ENCODE assay signal across 10 cellular contexts in the genomic region with DNA sequence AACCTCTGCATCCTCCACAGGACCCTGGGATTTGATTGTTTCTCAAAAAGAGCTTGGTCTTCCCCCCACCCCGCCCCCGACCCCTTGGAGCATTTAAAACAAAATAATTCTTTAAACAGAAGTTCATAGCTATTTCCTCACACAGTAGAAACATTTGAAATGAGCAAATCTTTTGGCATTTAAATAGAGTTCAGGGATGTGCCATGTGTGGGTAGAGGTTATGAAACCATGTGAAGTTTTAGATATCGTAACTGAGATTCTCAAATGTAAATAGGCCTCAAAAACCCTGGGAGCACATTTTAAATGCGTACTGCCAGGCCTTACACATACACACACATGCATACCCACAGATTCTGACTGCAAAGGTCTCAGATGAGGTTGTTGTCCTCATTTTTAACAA.
A peak's percentile ranks its signal among the peaks of the same experiment; 100 is the strongest.
DNase-seq lines count a peak whose midpoint lies in the region; ATAC-seq and TF ChIP-seq lines count a peak whose summit lies in the region.
"Had no signal": no experiment of that assay in that cellular context is flagged by ENCODE, and none has a peak within 500 bp of the region (broad histone marks: within the 10 kb centered on the region; RNA-seq: fewer than 3 reads in every experiment).

No MANE protein-coding gene starts in this region.

- H3K79me2 ChIP-seq in PC-3 (ENCODE audit: low read length) (0 out of 2 replicates have a peak, but pooled peaks cover 3% of the 10 kb centered on the region), osteoblast (ENCODE audit: insufficient read depth, low read length) (no peaks in the 10 kb centered on the region)

- H3K9me3 Mint-ChIP-seq in activated naive CD4-positive, alpha-beta T cell treated with anti-CD3 and anti-CD28 coated beads, Interleukin-2, amount 50 U/mL, for 72 hours = no peaks in the 10 kb centered on the region

- no peak overlapping the region for H3K4me3 ChIP-seq in AG04450 (ENCODE audit: low read depth, low read length)
- H3K4me3 ChIP-seq in PC-3 (ENCODE audit: low read length) = 0 out of 2 replicates have a peak overlapping the region, but pooled peaks have one; percentile 22
- peak overlapping the region; percentile 1 for H3K4me3 ChIP-seq in coronary artery
- H3K4me3 ChIP-seq in osteoblast (ENCODE audit: insufficient read depth, low read length) = peak overlapping the region; percentile 27

- H3K9me3 ChIP-seq in AG04450 (ENCODE audit: control insufficient read depth, insufficient read depth, low read length) (no peaks in the 10 kb centered on the region), PC-3 (ENCODE audit: low read length) (no peaks in the 10 kb centered on the region), osteoblast (ENCODE audit: low read depth, low read length) (no peaks in the 10 kb centered on the region)

- BruUV-seq in PC-3 (replicated peaks; lab: Mats Ljungman, UMichigan) = no TSS peak

- H3K9me2 ChIP-seq in PC-3 (replicated peaks; ENCODE audit: low read length) = no peaks in the 10 kb centered on the region

- ATAC-seq in PC-3 (peak; percentile 0; the same call in 1 of the 2 replicates), GM21381 (IDR thresholded peaks at IDR 0.05; ENCODE audit: unreplicated experiment) (no peak), GM21825 (IDR thresholded peaks at IDR 0.05; ENCODE audit: unreplicated experiment) (no peak)
- ATAC-seq in activated naive CD4-positive, alpha-beta T cell treated with anti-CD3 and anti-CD28 coated beads, Interleukin-2, amount 50 U/mL, for 72 hours = no peak

- H3K4me2 ChIP-seq in PC-3 (ENCODE audit: low read length) (peak overlapping the region; percentile 80), osteoblast (ENCODE audit: insufficient read depth, low read length) (peak overlapping the region; percentile 59)

- DNase-seq in AG04450 (ENCODE audit: low read depth, low spot score) (peak; percentile 49), PC-3 (peak; percentile 50), coronary artery (ENCODE audit: low spot score) (no peak), osteoblast (ENCODE audit: insufficient read length, low spot score, missing footprints) (peak; percentile 66), NOMO-1 treated with dmso at 0.1 percent for 144 hours (lab: John Stamatoyannopoulos, UW; ENCODE audit: unreplicated experiment) (no peak)
- no peak for DNase-seq in activated naive CD4-positive, alpha-beta T cell treated with anti-CD3 and anti-CD28 coated beads, Interleukin-2, amount 50 U/mL, for 72 hours (ENCODE audit: low spot score in 2 of 2)
- DNase-seq: activated T-cell treated with anti-CD3 and anti-CD28 coated beads, Interleukin-2, amount 50 U/mL, for 1 hour had no signal

- intact Hi-C loops in PC-3 (cut with micrococcal nuclease) = loop anchor here (5.0 to 10.0 kb wide), 3 partner anchors 43 to 137 kb away; partner anchors contain the start of gene TMEM245

- no peak overlapping the region for H3K27ac Mint-ChIP-seq in activated naive CD4-positive, alpha-beta T cell treated with anti-CD3 and anti-CD28 coated beads, Interleukin-2, amount 50 U/mL, for 72 hours
- H3K27ac Mint-ChIP-seq: B cell had no signal

- H3K36me3 ChIP-seq in PC-3 (ENCODE audit: low read depth, low read length) = peaks cover 7% of the 10 kb centered on the region; the same call in 1 of the 2 replicates
- H3K36me3 ChIP-seq in osteoblast (ENCODE audit: insufficient read depth, low read length) = no peaks in the 10 kb centered on the region

- POLR2A ChIA-PET in AG04450 (lab: Yijun Ruan, JAX) = interaction anchor here (0.5 to 0.6 kb wide), 2 partner anchors 399 to 1764 kb away, joined by 4 to 6 read pairs; partner anchors contain the start of gene KLF4
- POLR2A ChIA-PET in PC-3 (lab: Charles Lee; ENCODE audit: unreplicated experiment) = interaction anchor here (0.6 kb wide), 1 partner anchor 62 kb away, joined by 10 read pairs; no protein-coding TSS in a partner anchor

- H3K4me1 ChIP-seq in PC-3 (ENCODE audit: insufficient read depth, low read length) (peaks cover 60% of the 10 kb centered on the region), osteoblast (ENCODE audit: insufficient read depth, low read length) (peaks cover 46% of the 10 kb centered on the region)

- H2AFZ ChIP-seq in PC-3 (ENCODE audit: low read length) = no peak overlapping the region
- no peak overlapping the region for H2AFZ ChIP-seq in osteoblast (ENCODE audit: low read length)

- H3F3A ChIP-seq in PC-3 (ENCODE audit: low read length, unreplicated experiment) = peaks cover 20% of the 10 kb centered on the region

- no peaks in the 10 kb centered on the region for H3K36me3 Mint-ChIP-seq in activated naive CD4-positive, alpha-beta T cell treated with anti-CD3 and anti-CD28 coated beads, Interleukin-2, amount 50 U/mL, for 72 hours

- H3K27ac ChIP-seq in AG04450 (ENCODE audit: low read depth, low read length) (peak overlapping the region; percentile 87), PC-3 (ENCODE audit: low read length) (peak overlapping the region; percentile 100), coronary artery (peak overlapping the region; percentile 15 to 55), osteoblast (ENCODE audit: low read depth, low read length) (peak overlapping the region; percentile 83)

- TF ChIP-seq CTCF in AG04450 (IDR thresholded peaks at IDR 0.05; ENCODE audit: low read depth, low read length) (no peak), PC-3 (conservative IDR thresholded peaks at IDR 0.05; ENCODE audit: low read depth, low read length) (no peak), coronary artery (IDR thresholded peaks at IDR 0.05) (no peak), osteoblast (IDR thresholded peaks at IDR 0.05; ENCODE audit: extremely low read depth, low read depth, low read length) (no peak)

- CTCF ChIA-PET in AG04450 (lab: Charles Lee) (interaction anchor here (1.0 to 1.3 kb wide), 2 partner anchors 9 to 67 kb away, joined by 3 to 4 read pairs; no protein-coding TSS in a partner anchor), PC-3 (lab: Charles Lee) (interaction anchor here (0.6 kb wide), 1 partner anchor 77 kb away, joined by 3 read pairs; no protein-coding TSS in a partner anchor)

- peaks cover 2% of the 10 kb centered on the region for H3K27me3 ChIP-seq in AG04450 (ENCODE audit: control insufficient read depth, insufficient read depth, low read length)
- H3K27me3 ChIP-seq in PC-3 (ENCODE audit: low read length) = no peaks in the 10 kb centered on the region
- no peaks in the 10 kb centered on the region for H3K27me3 ChIP-seq in osteoblast (ENCODE audit: insufficient read depth, low read length)

- H4K20me1 ChIP-seq in PC-3 (ENCODE audit: low read length) (no peaks in the 10 kb centered on the region), osteoblast (ENCODE audit: insufficient read depth, low read length) (no peaks in the 10 kb centered on the region)

- peak overlapping the region; percentile 88 for H3K9ac ChIP-seq in PC-3 (ENCODE audit: low read length)

Comparison
In these comparisons a context has a peak if more than half of its experiments do, and no peak if none do; other contexts are left out.
1. DNase-seq: peak in AG04450 (single experiment), PC-3 (single experiment) and osteoblast (single experiment); none in coronary artery (single experiment), NOMO-1 treated with dmso at 0.1 percent for 144 hours (single experiment) and activated naive CD4-positive, alpha-beta T cell treated with anti-CD3 and anti-CD28 coated beads, Interleukin-2, amount 50 U/mL, for 72 hours (0 of 2).
2. H3K27ac ChIP-seq: peak in every context shown above with its lines; median percentile 100 in PC-3; 87 in AG04450; 83 in osteoblast; 35 in coronary artery.